ENCODE assay signal across 11 cellular contexts in genomic region chr1:41218152-41218551, GRCh38.
"Had no signal": no experiment of that assay in that cellular context is flagged by ENCODE, and none has a peak within 500 bp of the region (broad histone marks: within the 10 kb centered on the region; RNA-seq: fewer than 3 reads in every experiment).

No MANE protein-coding gene starts in this region.

- ATAC-seq: GM23338, HCT116 had no signal

- H3K4me2 ChIP-seq: GM23338 had no signal

- H3K9ac ChIP-seq: GM23248 had no signal

- DNase-seq: GM23248, GOT3, H7, H9, HCEC 1CT, HFFc6 had no signal

- H3K4me3 ChIP-seq: GM23248, GM23338, HAP-1 had no signal

- FAIRE-seq: H1, H54 had no signal

- H2AFZ ChIP-seq: GM23248, GM23338 had no signal

- H3K9me3 ChIP-seq: HAP-1 had no signal

- H3K27ac ChIP-seq: GM23248 had no signal
